10 cellular contexts compared by ENCODE assay signal in the genomic region with DNA sequence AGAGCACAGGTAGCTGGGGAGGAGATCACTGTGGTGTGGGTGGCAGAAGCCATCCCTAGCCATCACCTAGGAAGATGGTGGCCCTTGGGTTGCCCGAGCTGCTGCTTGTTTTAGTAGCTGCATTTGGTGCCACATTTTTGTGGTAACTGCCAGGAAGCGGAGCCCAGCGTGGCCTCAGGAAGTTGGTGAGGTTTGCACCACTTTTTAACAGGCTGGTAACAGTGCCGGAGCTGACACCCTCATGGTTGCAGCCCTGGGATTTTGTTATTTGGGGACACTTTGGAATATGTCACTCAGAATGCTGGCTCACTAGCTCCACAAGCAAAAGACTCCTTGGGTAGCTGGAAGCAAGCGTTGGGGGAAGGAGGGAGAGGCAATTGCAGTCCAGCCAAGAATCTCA. TPM values are rescaled to one million over a fixed set of nuclear protein-coding genes. Genes with fewer than 3 reads are reported as not detected.
DNase-seq lines count a peak whose midpoint lies in the region; ATAC-seq and TF ChIP-seq lines count a peak whose summit lies in the region.
"Had no signal": no experiment of that assay in that cellular context is flagged by ENCODE, and none has a peak within 500 bp of the region (broad histone marks: within the 10 kb centered on the region; RNA-seq: fewer than 3 reads in every experiment).

No MANE protein-coding gene starts in this region.

- intact Hi-C loops in tibial artery (cut with DNase I; ENCODE audit: low total_unique reads), result no loop called here

- H3K4me1 Mint-ChIP-seq in activated naive CD4-positive, alpha-beta T cell treated with anti-CD3 and anti-CD28 coated beads, Interleukin-2, amount 10 ng/mL, durations not matched to agents 7 days and 5 days, result peaks cover 82% of the 10 kb centered on the region

- no peak for TF ChIP-seq CTCF in lung (IDR thresholded peaks at IDR 0.05; ENCODE audit: control extremely low read depth, extremely low read depth)
- no peak for TF ChIP-seq CTCF in tibial artery (IDR thresholded peaks at IDR 0.05)

- CTCF ChIA-PET in activated naive CD4-positive, alpha-beta T cell treated with anti-CD3 and anti-CD28 coated beads, Interleukin-2, amount 10 ng/mL, durations not matched to agents 7 days and 5 days (lab: Charles Lee), result interaction anchor here (1.0 to 1.4 kb wide), 3 partner anchors 16 to 51 kb away, joined by 3 read pairs; a partner anchor contains a TSS

- peak overlapping the region; percentile 24 for H3K27ac Mint-ChIP-seq in activated naive CD4-positive, alpha-beta T cell treated with anti-CD3 and anti-CD28 coated beads, Interleukin-2, amount 10 ng/mL, durations not matched to agents 7 days and 5 days

- peaks cover 34% of the 10 kb centered on the region for H3K36me3 Mint-ChIP-seq in activated naive CD4-positive, alpha-beta T cell treated with anti-CD3 and anti-CD28 coated beads, Interleukin-2, amount 10 ng/mL, durations not matched to agents 7 days and 5 days

- H3K4me1 ChIP-seq in lung (ENCODE audit: control insufficient read depth in 2 of 2, insufficient read depth in 2 of 2, low read length in 2 of 2), result peaks cover 43 to 59% of the 10 kb centered on the region in 2 donors
- H3K4me1 ChIP-seq in tibial artery, result peaks cover 16 to 96% (median 86%) of the 10 kb centered on the region in 4 donors

- H3K36me3 ChIP-seq in lung (ENCODE audit: control insufficient read depth in 2 of 2, insufficient read depth in 2 of 2, low read length in 2 of 2) (peaks cover 0 to 4% of the 10 kb centered on the region in 2 donors), tibial artery (no peaks in the 10 kb centered on the region)

- H3K27me3 ChIP-seq in lung (ENCODE audit: control insufficient read depth, insufficient read depth), result no peaks in the 10 kb centered on the region
- H3K27me3 ChIP-seq in tibial artery, result no peaks in the 10 kb centered on the region
- H3K27me3 ChIP-seq: MG63 had no signal

- H3K9me3 ChIP-seq in lung (ENCODE audit: control insufficient read depth in 2 of 2, insufficient read depth in 1 of 2, low read length in 1 of 2) (no peaks in the 10 kb centered on the region), tibial artery (no peaks in the 10 kb centered on the region)
- H3K9me3 ChIP-seq: MG63 had no signal

- H3K4me3 Mint-ChIP-seq in activated naive CD4-positive, alpha-beta T cell treated with anti-CD3 and anti-CD28 coated beads, Interleukin-2, amount 10 ng/mL, durations not matched to agents 7 days and 5 days, result peak overlapping the region; percentile 26

- H3K9me3 Mint-ChIP-seq in activated naive CD4-positive, alpha-beta T cell treated with anti-CD3 and anti-CD28 coated beads, Interleukin-2, amount 10 ng/mL, durations not matched to agents 7 days and 5 days, result no peaks in the 10 kb centered on the region

- 19 to 41% methylated on average over 5 of the region's 5 CpGs for WGBS in lung, 2 donors

- no peak for ATAC-seq in lung (ENCODE audit: insufficient read depth, low FRiP score)
- ATAC-seq in GM18867 (IDR thresholded peaks at IDR 0.05; ENCODE audit: unreplicated experiment), result no peak
- ATAC-seq in HG03095 (IDR thresholded peaks at IDR 0.05; ENCODE audit: unreplicated experiment), result no peak

- H3K4me3 ChIP-seq in lung (no peak overlapping the region), tibial artery (no peak overlapping the region)
- H3K4me3 ChIP-seq: MG63 had no signal

- no peaks in the 10 kb centered on the region for H3K27me3 Mint-ChIP-seq in activated naive CD4-positive, alpha-beta T cell treated with anti-CD3 and anti-CD28 coated beads, Interleukin-2, amount 10 ng/mL, durations not matched to agents 7 days and 5 days

- H3K27ac ChIP-seq in lung (ENCODE audit: low read depth in 1 of 2, low read length in 1 of 2) (peak overlapping the region; percentile 33 to 72), tibial artery (peak overlapping the region; percentile 94 to 97)

- peak; percentile 42 for DNase-seq in activated gamma-delta T cell treated with Interleukin-2 at 50 U/mL for 16 hours
- DNase-seq in activated gamma-delta T cell (lab: John Stamatoyannopoulos, UW), result no peak
- peak; percentile 59 for DNase-seq in activated naive CD4-positive, alpha-beta T cell treated with anti-CD3 and anti-CD28 coated beads, Interleukin-2, amount 10 ng/mL, durations not matched to agents 7 days and 5 days
- DNase-seq in lung (ENCODE audit: low spot score), result no peak
- no peak for DNase-seq in tibial artery
- no peak for DNase-seq in AML-193 (lab: John Stamatoyannopoulos, UW)
- DNase-seq: C1 segment of cervical spinal cord, MG63 had no signal

RNA-seq across cellular contexts. Expression of a gene that starts 22.1 kb away (rescaled TPM):
- total RNA-seq in lung, result 100 to 1,000 TPM; 339 to 552 TPM
- polyA plus RNA-seq in lung, result 100 to 1,000 TPM; 229 to 394 TPM

RNA-seq across cellular contexts. Expression of a gene that starts 50.5 kb away (rescaled TPM):
- total RNA-seq in lung, result 100 to 1,000 TPM; 142 to 243 TPM
- 100 to 1,000 TPM; 266 to 344 TPM for polyA plus RNA-seq in lung

RNA-seq across cellular contexts. Expression of a gene that starts 51.8 kb away (rescaled TPM):
- 1 to 10 TPM; 4.0 to 9.8 TPM for total RNA-seq in lung
- polyA plus RNA-seq in lung, result 10 to 100 TPM in 1 of 2 donors, 1 to 10 TPM in 1; 7.0 to 13.1 TPM

Comparison
In these comparisons a context has a peak if more than half of its experiments do, and no peak if none do; other contexts are left out.
1. DNase-seq: peak in activated gamma-delta T cell treated with Interleukin-2 at 50 U/mL for 16 hours (single experiment) and activated naive CD4-positive, alpha-beta T cell treated with anti-CD3 and anti-CD28 coated beads, Interleukin-2, amount 10 ng/mL, durations not matched to agents 7 days and 5 days (single experiment); none in activated gamma-delta T cell (single experiment), lung (single experiment), tibial artery (0 of 2) and AML-193 (0 of 2).